Comparison of ENCODE assay signal across 1 cellular context in the genomic region with DNA sequence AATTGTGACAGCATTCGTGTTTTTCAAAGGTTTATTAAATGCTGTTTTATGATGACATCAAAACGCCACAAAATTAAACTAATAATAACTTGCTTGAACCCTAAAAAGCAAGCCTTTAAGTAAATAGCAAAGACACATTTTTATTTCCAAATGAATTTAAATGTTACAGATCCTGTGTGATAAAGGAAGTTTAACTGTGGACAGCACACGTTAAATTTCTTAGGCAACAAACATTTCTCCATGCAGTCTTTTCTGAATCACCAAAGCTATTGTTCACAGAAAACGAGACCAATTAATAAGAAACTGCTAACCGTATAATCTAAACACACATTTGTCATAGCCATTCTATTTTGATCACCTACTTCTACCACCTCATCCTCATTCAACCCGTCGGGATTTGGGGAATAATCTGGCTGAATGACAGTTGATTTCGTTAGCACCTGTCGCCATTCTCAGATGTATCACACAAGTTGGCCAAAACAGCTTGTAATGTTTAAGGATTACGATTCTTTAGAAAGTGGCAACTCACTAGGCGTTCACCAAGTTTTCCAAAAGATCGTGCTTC.
TF ChIP-seq lines count a peak whose summit lies in the region.

No MANE protein-coding gene starts in this region.

TF ChIP-seq in IMR-90, 13 proteins besides CTCF, POLR2A, EP300 and RAD21:
- TF ChIP-seq CEBPB (IDR thresholded peaks at IDR 0.05; ENCODE audit: low read depth, low read length), result no peak
- no peak for TF ChIP-seq RFX5 (IDR thresholded peaks at IDR 0.05; ENCODE audit: low read depth, low read length)
- no peak for TF ChIP-seq SMC3 (IDR thresholded peaks at IDR 0.05; ENCODE audit: low read depth, low read length)
- TF ChIP-seq MAFK (IDR thresholded peaks at IDR 0.05; ENCODE audit: low read depth, low read length), result no peak
- no peak for TF ChIP-seq NFE2L2 (IDR thresholded peaks at IDR 0.05; ENCODE audit: low read depth, low read length)
- no peak for TF ChIP-seq FOS (IDR thresholded peaks at IDR 0.05; ENCODE audit: low read depth, low read length)
- no peak for TF ChIP-seq MAZ (IDR thresholded peaks at IDR 0.05; ENCODE audit: borderline replicate concordance, low read depth, low read length)
- TF ChIP-seq, protein P1, sequence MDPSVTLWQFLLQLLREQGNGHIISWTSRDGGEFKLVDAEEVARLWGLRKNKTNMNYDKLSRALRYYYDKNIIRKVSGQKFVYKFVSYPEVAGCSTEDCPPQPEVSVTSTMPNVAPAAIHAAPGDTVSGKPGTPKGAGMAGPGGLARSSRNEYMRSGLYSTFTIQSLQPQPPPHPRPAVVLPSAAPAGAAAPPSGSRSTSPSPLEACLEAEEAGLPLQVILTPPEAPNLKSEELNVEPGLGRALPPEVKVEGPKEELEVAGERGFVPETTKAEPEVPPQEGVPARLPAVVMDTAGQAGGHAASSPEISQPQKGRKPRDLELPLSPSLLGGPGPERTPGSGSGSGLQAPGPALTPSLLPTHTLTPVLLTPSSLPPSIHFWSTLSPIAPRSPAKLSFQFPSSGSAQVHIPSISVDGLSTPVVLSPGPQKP (IDR thresholded peaks at IDR 0.05; ENCODE audit: borderline replicate concordance, low read depth, low read length), result no peak
- no peak for TF ChIP-seq RCOR1 (IDR thresholded peaks at IDR 0.05; ENCODE audit: insufficient replicate concordance, low read length)
- TF ChIP-seq, protein P2, sequence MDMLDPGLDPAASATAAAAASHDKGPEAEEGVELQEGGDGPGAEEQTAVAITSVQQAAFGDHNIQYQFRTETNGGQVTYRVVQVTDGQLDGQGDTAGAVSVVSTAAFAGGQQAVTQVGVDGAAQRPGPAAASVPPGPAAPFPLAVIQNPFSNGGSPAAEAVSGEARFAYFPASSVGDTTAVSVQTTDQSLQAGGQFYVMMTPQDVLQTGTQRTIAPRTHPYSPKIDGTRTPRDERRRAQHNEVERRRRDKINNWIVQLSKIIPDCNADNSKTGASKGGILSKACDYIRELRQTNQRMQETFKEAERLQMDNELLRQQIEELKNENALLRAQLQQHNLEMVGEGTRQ (IDR thresholded peaks at IDR 0.05; ENCODE audit: low read depth, low read length), result no peak
- TF ChIP-seq CHD1 (IDR thresholded peaks at IDR 0.05; ENCODE audit: low read depth, low read length), result no peak
- no peak for TF ChIP-seq MXI1 (IDR thresholded peaks at IDR 0.05; ENCODE audit: borderline replicate concordance, low read depth, low read length)
- no peak for TF ChIP-seq BHLHE40 (IDR thresholded peaks at IDR 0.05; ENCODE audit: low read depth, low read length)
